In the genomic region with DNA sequence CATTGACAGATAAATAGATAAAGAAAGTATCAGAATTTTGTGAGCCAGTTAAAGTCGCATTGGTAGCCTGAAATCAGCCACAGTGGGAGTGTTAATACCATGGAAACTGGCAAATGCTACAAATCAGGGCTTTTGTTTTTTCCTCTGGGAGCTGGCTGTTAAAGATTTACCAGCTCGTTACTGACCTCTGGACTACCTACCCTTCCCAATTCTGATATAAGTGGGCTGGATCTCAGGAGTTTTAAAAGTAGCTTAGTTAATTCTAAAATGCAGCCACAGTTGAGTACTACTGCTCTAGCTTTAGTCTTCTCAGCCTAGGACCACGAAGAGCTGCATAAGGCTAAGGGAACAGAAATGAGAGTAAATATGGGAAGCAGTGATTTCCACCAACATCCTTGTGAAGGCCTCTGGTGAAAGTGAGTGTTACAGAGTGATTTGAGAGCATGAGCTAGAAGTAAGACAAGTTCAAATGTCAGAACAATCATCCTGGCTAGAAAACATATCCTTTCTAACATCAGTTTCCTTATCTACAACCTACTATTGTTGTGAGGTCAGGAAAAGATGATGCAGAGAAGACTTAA, we compare ENCODE assay signal across 1 cellular context.
A peak's percentile ranks its signal among the peaks of the same experiment; 100 is the strongest.
TF ChIP-seq lines count a peak whose summit lies in the region.

No MANE protein-coding gene starts in this region.

TF ChIP-seq in HepG2, 621 proteins besides CTCF, POLR2A, EP300 and RAD21:
- TF ChIP-seq, protein P1, sequence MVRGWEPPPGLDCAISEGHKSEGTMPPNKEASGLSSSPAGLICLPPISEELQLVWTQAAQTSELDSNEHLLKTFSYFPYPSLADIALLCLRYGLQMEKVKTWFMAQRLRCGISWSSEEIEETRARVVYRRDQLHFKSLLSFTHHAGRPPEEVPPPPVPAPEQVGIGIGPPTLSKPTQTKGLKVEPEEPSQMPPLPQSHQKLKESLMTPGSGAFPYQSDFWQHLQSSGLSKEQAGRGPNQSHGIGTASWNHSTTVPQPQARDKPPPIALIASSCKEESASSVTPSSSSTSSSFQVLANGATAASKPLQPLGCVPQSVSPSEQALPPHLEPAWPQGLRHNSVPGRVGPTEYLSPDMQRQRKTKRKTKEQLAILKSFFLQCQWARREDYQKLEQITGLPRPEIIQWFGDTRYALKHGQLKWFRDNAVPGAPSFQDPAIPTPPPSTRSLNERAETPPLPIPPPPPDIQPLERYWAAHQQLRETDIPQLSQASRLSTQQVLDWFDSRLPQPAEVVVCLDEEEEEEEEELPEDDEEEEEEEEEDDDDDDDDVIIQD (CRISPR knock-in tag; IDR thresholded peaks at IDR 0.05; ENCODE audit: low read depth), result peak; percentile 82; the same call in 1 of the 2 replicates
- 0 out of 2 replicates have a peak, but pooled peaks have one; percentile 21 for TF ChIP-seq ZSCAN9 (CRISPR knock-in tag; IDR thresholded peaks at IDR 0.05; ENCODE audit: borderline replicate concordance)
- TF ChIP-seq HNF4A (CRISPR knock-in tag; IDR thresholded peaks at IDR 0.05), result peak; percentile 36; the same call in 1 of the 2 replicates
- TF ChIP-seq, protein P2, sequence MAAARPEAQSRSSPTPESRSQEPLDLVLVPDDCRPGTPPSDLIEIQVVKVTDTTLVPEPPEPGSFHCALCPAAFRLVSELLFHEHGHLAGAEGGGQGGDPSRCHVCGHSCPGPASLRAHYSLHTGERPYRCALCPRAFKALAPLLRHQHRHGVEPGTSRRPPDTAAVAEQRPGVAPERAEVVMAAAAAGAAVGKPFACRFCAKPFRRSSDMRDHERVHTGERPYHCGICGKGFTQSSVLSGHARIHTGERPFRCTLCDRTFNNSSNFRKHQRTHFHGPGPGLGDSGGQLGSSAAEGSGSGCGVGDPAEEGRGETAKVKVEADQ (CRISPR knock-in tag; IDR thresholded peaks at IDR 0.05; ENCODE audit: borderline replicate concordance), result peak; percentile 84; the same call in 1 of the 2 replicates
- TF ChIP-seq HOXA7 (CRISPR knock-in tag; IDR thresholded peaks at IDR 0.05), result no peak
- TF ChIP-seq ZMYM4 (CRISPR knock-in tag; IDR thresholded peaks at IDR 0.05), result peak; percentile 71
- TF ChIP-seq SOX6 (IDR thresholded peaks at IDR 0.05), result no peak
- peak; percentile 36; the same call in 1 of the 2 replicates for TF ChIP-seq SOX6 (CRISPR knock-in tag; IDR thresholded peaks at IDR 0.05)
- TF ChIP-seq, protein P3, sequence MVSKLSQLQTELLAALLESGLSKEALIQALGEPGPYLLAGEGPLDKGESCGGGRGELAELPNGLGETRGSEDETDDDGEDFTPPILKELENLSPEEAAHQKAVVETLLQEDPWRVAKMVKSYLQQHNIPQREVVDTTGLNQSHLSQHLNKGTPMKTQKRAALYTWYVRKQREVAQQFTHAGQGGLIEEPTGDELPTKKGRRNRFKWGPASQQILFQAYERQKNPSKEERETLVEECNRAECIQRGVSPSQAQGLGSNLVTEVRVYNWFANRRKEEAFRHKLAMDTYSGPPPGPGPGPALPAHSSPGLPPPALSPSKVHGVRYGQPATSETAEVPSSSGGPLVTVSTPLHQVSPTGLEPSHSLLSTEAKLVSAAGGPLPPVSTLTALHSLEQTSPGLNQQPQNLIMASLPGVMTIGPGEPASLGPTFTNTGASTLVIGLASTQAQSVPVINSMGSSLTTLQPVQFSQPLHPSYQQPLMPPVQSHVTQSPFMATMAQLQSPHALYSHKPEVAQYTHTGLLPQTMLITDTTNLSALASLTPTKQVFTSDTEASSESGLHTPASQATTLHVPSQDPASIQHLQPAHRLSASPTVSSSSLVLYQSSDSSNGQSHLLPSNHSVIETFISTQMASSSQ (IDR thresholded peaks at IDR 0.05; ENCODE audit: low read depth), result peak; percentile 82
- TF ChIP-seq, protein P3 (CRISPR knock-in tag; IDR thresholded peaks at IDR 0.05; ENCODE audit: borderline replicate concordance), result no peak
- TF ChIP-seq ASH2L (IDR thresholded peaks at IDR 0.05; ENCODE audit: insufficient read length, low read depth, low read length), result peak; percentile 44
- no peak for TF ChIP-seq NCOA5 (CRISPR knock-in tag; IDR thresholded peaks at IDR 0.05)
- TF ChIP-seq, protein P4, sequence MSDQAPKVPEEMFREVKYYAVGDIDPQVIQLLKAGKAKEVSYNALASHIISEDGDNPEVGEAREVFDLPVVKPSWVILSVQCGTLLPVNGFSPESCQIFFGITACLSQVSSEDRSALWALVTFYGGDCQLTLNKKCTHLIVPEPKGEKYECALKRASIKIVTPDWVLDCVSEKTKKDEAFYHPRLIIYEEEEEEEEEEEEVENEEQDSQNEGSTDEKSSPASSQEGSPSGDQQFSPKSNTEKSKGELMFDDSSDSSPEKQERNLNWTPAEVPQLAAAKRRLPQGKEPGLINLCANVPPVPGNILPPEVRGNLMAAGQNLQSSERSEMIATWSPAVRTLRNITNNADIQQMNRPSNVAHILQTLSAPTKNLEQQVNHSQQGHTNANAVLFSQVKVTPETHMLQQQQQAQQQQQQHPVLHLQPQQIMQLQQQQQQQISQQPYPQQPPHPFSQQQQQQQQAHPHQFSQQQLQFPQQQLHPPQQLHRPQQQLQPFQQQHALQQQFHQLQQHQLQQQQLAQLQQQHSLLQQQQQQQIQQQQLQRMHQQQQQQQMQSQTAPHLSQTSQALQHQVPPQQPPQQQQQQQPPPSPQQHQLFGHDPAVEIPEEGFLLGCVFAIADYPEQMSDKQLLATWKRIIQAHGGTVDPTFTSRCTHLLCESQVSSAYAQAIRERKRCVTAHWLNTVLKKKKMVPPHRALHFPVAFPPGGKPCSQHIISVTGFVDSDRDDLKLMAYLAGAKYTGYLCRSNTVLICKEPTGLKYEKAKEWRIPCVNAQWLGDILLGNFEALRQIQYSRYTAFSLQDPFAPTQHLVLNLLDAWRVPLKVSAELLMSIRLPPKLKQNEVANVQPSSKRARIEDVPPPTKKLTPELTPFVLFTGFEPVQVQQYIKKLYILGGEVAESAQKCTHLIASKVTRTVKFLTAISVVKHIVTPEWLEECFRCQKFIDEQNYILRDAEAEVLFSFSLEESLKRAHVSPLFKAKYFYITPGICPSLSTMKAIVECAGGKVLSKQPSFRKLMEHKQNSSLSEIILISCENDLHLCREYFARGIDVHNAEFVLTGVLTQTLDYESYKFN (CRISPR knock-in tag; conservative IDR thresholded peaks at IDR 0.05), result peak; percentile 47; the same call in 1 of the 2 replicates
- TF ChIP-seq GFI1 (CRISPR knock-in tag; IDR thresholded peaks at IDR 0.05; ENCODE audit: borderline replicate concordance), result peak; percentile 98
- 0 out of 2 replicates have a peak, but pooled peaks have one; percentile 30 for TF ChIP-seq EHMT2 (IDR thresholded peaks at IDR 0.05; ENCODE audit: borderline replicate concordance, low read depth, low read length)
- peak; percentile 31; the same call in 1 of the 2 replicates for TF ChIP-seq POGZ (CRISPR knock-in tag; IDR thresholded peaks at IDR 0.05)
- TF ChIP-seq XBP1 (CRISPR knock-in tag; IDR thresholded peaks at IDR 0.05), result no peak
